In genomic region chr14:31161274-31161673, GRCh38 we compare ENCODE assay signal across 14 cellular contexts. TPM values are rescaled to one million over a fixed set of nuclear protein-coding genes. Genes with fewer than 3 reads are reported as not detected.
DNase-seq lines count a peak whose midpoint lies in the region; ATAC-seq and TF ChIP-seq lines count a peak whose summit lies in the region.
"Had no signal": no experiment of that assay in that cellular context is flagged by ENCODE, and none has a peak within 500 bp of the region (broad histone marks: within the 10 kb centered on the region; RNA-seq: fewer than 3 reads in every experiment).

No MANE protein-coding gene starts in this region.

- H3K27ac ChIP-seq in GM23248 = peak overlapping the region; percentile 21; the same call in 1 of the 2 replicates
- no peak overlapping the region for H3K27ac ChIP-seq in psoas muscle
- H3K27ac ChIP-seq: BLaER1 treated with 17β-estradiol and CSF1 and Interleukin-3, amounts not matched to agents 10 nM and 100 nM had no signal

- H3K27ac Mint-ChIP-seq in T-helper 17 cell (peak overlapping the region; percentile 14), mesothelial cell of epicardium (no peak overlapping the region)
- H3K27ac Mint-ChIP-seq: CD4-positive, alpha-beta T cell; IgD-negative memory B cell had no signal

- H3K36me3 ChIP-seq in GM23248 (ENCODE audit: low read depth) (peaks cover 22% of the 10 kb centered on the region), psoas muscle (ENCODE audit: insufficient read depth in 1 of 2, low read depth in 1 of 2) (peaks cover 4 to 94% of the 10 kb centered on the region in 2 donors)

- no peak overlapping the region for H3K4me2 ChIP-seq in GM23248 (ENCODE audit: unreplicated experiment)
- H3K4me2 ChIP-seq: BLaER1 treated with 17β-estradiol and CSF1 and Interleukin-3, amounts not matched to agents 10 nM and 100 nM had no signal

- DNase-seq in AG10803 (ENCODE audit: low read depth) (peak; percentile 11), GM23248 (peak; percentile 39), T-helper 17 cell (no peak), psoas muscle (no peak), mesothelial cell of epicardium (ENCODE audit: low spot score in 2 of 2, unreplicated experiment in 2 of 2) (no peak), NCI-H2171 (lab: John Stamatoyannopoulos, UW) (no peak), NCI-H146 (lab: John Stamatoyannopoulos, UW) (no peak)
- DNase-seq: 8988T; Calu3; CD4-positive, alpha-beta T cell; DMS 273 treated with DMSO at 0.1 percent for 48 hours; HCEC 1CT had no signal

- H3K4me3 Mint-ChIP-seq in T-helper 17 cell = no peak overlapping the region
- no peak overlapping the region for H3K4me3 Mint-ChIP-seq in mesothelial cell of epicardium
- H3K4me3 Mint-ChIP-seq: CD4-positive, alpha-beta T cell; IgD-negative memory B cell had no signal

- ATAC-seq in T-helper 17 cell (no peak), psoas muscle (peak in 3 of 4 donors; percentile 48 to 67 (median 50))

- H3K9me2 ChIP-seq in GM23248 (ENCODE audit: insufficient read depth) = no peaks in the 10 kb centered on the region

- H3K79me2 ChIP-seq in GM23248 (ENCODE audit: insufficient read depth) = peaks cover 61% of the 10 kb centered on the region

- H3K36me3 Mint-ChIP-seq in T-helper 17 cell (ENCODE audit: low read depth) = peaks cover 4% of the 10 kb centered on the region
- peaks cover 28% of the 10 kb centered on the region for H3K36me3 Mint-ChIP-seq in mesothelial cell of epicardium

- H3K4me1 Mint-ChIP-seq in T-helper 17 cell (peaks cover 6% of the 10 kb centered on the region), mesothelial cell of epicardium (no peaks in the 10 kb centered on the region)
- H3K4me1 Mint-ChIP-seq: IgD-negative memory B cell had no signal

- no peak overlapping the region for H3K9ac ChIP-seq in GM23248
- H3K9ac ChIP-seq: BLaER1 treated with 17β-estradiol and CSF1 and Interleukin-3, amounts not matched to agents 10 nM and 100 nM had no signal

- peaks cover 34% of the 10 kb centered on the region for H3F3A ChIP-seq in GM23248 (ENCODE audit: insufficient read depth)

- H3K27me3 ChIP-seq in GM23248 (replicated peaks; ENCODE audit: insufficient read depth) (no peaks in the 10 kb centered on the region), psoas muscle (ENCODE audit: insufficient read depth in 3 of 3, low read length in 2 of 3) (no peaks in the 10 kb centered on the region)
- H3K27me3 ChIP-seq: BLaER1 treated with 17β-estradiol and CSF1 and Interleukin-3, amounts not matched to agents 10 nM and 100 nM had no signal

- intact Hi-C loops in psoas muscle (cut with DNase I) = loop anchor here in 1 of 2 donors (5.0 kb wide), 1 partner anchor 39 kb away; no protein-coding TSS in a partner anchor

- H3K27me3 Mint-ChIP-seq in T-helper 17 cell (no peaks in the 10 kb centered on the region), mesothelial cell of epicardium (ENCODE audit: low read depth) (no peaks in the 10 kb centered on the region)
- H3K27me3 Mint-ChIP-seq: CD4-positive, alpha-beta T cell; IgD-negative memory B cell had no signal

- no peaks in the 10 kb centered on the region for H3K9me3 Mint-ChIP-seq in mesothelial cell of epicardium
- H3K9me3 Mint-ChIP-seq: CD4-positive, alpha-beta T cell; IgD-negative memory B cell had no signal

- no peaks in the 10 kb centered on the region for H4K20me1 ChIP-seq in GM23248 (ENCODE audit: insufficient read depth)

- in situ Hi-C loops in GM23248 (cut with MboI) = no loop called here

- 85 to 89% methylated on average over 5 of the region's 5 CpGs for WGBS in GM23248 (ENCODE audit: low coverage in 1 of 2, low lambda C conversion rate in 2 of 2, missing lambda C conversion rate in 2 of 2), 2 experiments
- 75 to 82% (median 80%) methylated on average over 5 of the region's 5 CpGs for WGBS in psoas muscle, 3 donors

- peaks cover 38% of the 10 kb centered on the region for H3K4me1 ChIP-seq in GM23248 (ENCODE audit: insufficient read depth)
- peaks cover 17% of the 10 kb centered on the region for H3K4me1 ChIP-seq in psoas muscle

- no peak overlapping the region for H2AFZ ChIP-seq in GM23248

- no peak for TF ChIP-seq CTCF in AG10803 (conservative IDR thresholded peaks at IDR 0.05; ENCODE audit: low read length)
- TF ChIP-seq CTCF in psoas muscle (IDR thresholded peaks at IDR 0.05) = no peak
- no peak for TF ChIP-seq CTCF in mesothelial cell of epicardium (IDR thresholded peaks at IDR 0.05; ENCODE audit: unreplicated experiment)

- H3K9me3 ChIP-seq in GM23248 (ENCODE audit: low read depth) (no peaks in the 10 kb centered on the region), T-helper 17 cell (ENCODE audit: control insufficient read depth, low read length, poor library complexity, severe bottlenecking) (no peaks in the 10 kb centered on the region), psoas muscle (no peaks in the 10 kb centered on the region)
- H3K9me3 ChIP-seq: BLaER1 treated with 17β-estradiol and CSF1 and Interleukin-3, amounts not matched to agents 10 nM and 100 nM had no signal

- H3K4me3 ChIP-seq in AG10803 (ENCODE audit: low read length) = no peak overlapping the region
- no peak overlapping the region for H3K4me3 ChIP-seq in GM23248
- H3K4me3 ChIP-seq in psoas muscle = no peak overlapping the region
- H3K4me3 ChIP-seq: BLaER1 treated with 17β-estradiol and CSF1 and Interleukin-3, amounts not matched to agents 10 nM and 100 nM had no signal

RNA-seq across cellular contexts. Expression of gene HECTD1, which starts 46.3 kb away (rescaled TPM):
- 110 and 145 TPM in 2 replicates for total RNA-seq in GM23248 (2014; rRNA removed; shearing (Covaris generic))
- polyA plus RNA-seq in GM23248 (2016; fragmentation: Nextera tagmentation; extraction: Ambion mirVana) (39.0 and 44.5 TPM in 2 replicates), psoas muscle (100 to 1,000 TPM; 151 to 217 (median 188) TPM)
- total RNA-seq in T-helper 17 cell (100 to 1,000 TPM; 170 to 181 TPM), psoas muscle (100 to 1,000 TPM; 189 to 405 (median 301) TPM), mesothelial cell of epicardium (177 to 195 TPM (median 184 TPM) in 3 replicates)

Comparison
In these comparisons a context has a peak if more than half of its experiments do, and no peak if none do; other contexts are left out.
1. DNase-seq: peak in AG10803 (single experiment) and GM23248 (single experiment); none in T-helper 17 cell (0 of 3), psoas muscle (0 of 2), mesothelial cell of epicardium (0 of 2), NCI-H2171 (single experiment) and NCI-H146 (single experiment).